In genomic region chr6:148528292-148528691, GRCh38 we compare ENCODE assay signal across 14 cellular contexts.
DNase-seq lines count a peak whose midpoint lies in the region; ATAC-seq and TF ChIP-seq lines count a peak whose summit lies in the region.
"Had no signal": no experiment of that assay in that cellular context is flagged by ENCODE, and none has a peak within 500 bp of the region (broad histone marks: within the 10 kb centered on the region; RNA-seq: fewer than 3 reads in every experiment).

No MANE protein-coding gene starts in this region.

- H2BK15ac ChIP-seq in mesendoderm (replicated peaks; ENCODE audit: low read depth) = no peak overlapping the region

- H3K4ac ChIP-seq in mesendoderm (ENCODE audit: low read depth, low read length) = no peak overlapping the region

- POLR2A ChIA-PET in HEK293T (lab: Yijun Ruan, JAX) = no interaction called here

- H3K4me2 ChIP-seq in mesendoderm (ENCODE audit: low read length) = no peak overlapping the region

- H3K9me3 Mint-ChIP-seq in brain = no peaks in the 10 kb centered on the region
- H3K9me3 Mint-ChIP-seq: CD14-positive monocyte; natural killer cell treated with Interleukin-12 subunit alpha and Interleukin-12 subunit beta and Interleukin-15 and Interleukin-18, amount 100 ng/mL, for 72 hours had no signal

- WGBS in mesendoderm (ENCODE audit: extremely low coverage, insufficient coverage, low lambda C conversion rate) = no CpG with 5 or more reads among the region's 5 CpGs

- H3K27ac ChIP-seq in mesendoderm (ENCODE audit: low read depth, low read length) = no peak overlapping the region

- no peak overlapping the region for H4K5ac ChIP-seq in mesendoderm (ENCODE audit: low read length)

- H3K27me3 ChIP-seq in mesendoderm (ENCODE audit: insufficient read depth, low read length, poor library complexity) = no peaks in the 10 kb centered on the region

- H3K27me3 Mint-ChIP-seq in brain = no peaks in the 10 kb centered on the region

- DNase-seq in Ammon's horn (ENCODE audit: low spot score) = peak; percentile 76
- peak; percentile 37 for DNase-seq in M059J (ENCODE audit: low read depth)
- DNase-seq in mesendoderm = peak; percentile 51
- DNase-seq in SW 1271 (lab: John Stamatoyannopoulos, UW) = no peak
- no peak for DNase-seq in NCI-H187 (lab: John Stamatoyannopoulos, UW)
- no peak for DNase-seq in HEK293T (ENCODE audit: extremely low spot score)
- DNase-seq: activated CD4-positive, alpha-beta T cell treated with anti-CD3 and anti-CD28 coated beads for 1 hour; activated T-cell treated with anti-CD3 and anti-CD28 coated beads, Interleukin-2, amount 50 U/mL, for 48 hours; central memory CD4-positive, alpha-beta T cell; kidney had no signal

- no peak overlapping the region for H3K18ac ChIP-seq in mesendoderm (ENCODE audit: low read length)

- no peak overlapping the region for H3K56ac ChIP-seq in mesendoderm (ENCODE audit: low read length)

- no peak for ATAC-seq in HG03469 (IDR thresholded peaks at IDR 0.05; ENCODE audit: unreplicated experiment)
- ATAC-seq: natural killer cell treated with Interleukin-12 subunit alpha and Interleukin-12 subunit beta and Interleukin-15 and Interleukin-18, amount 100 ng/mL, for 72 hours had no signal

- H3K79me2 ChIP-seq in mesendoderm (ENCODE audit: control insufficient read depth, insufficient read depth, low read length) = no peaks in the 10 kb centered on the region

- H2BK120ac ChIP-seq in mesendoderm (ENCODE audit: low read depth, low read length) = no peak overlapping the region

- H4K8ac ChIP-seq in mesendoderm (ENCODE audit: low read depth, low read length) = no peak overlapping the region

- peak; percentile 29 to 43 for TF ChIP-seq CTCF in brain (conservative IDR thresholded peaks at IDR 0.05)

- peak overlapping the region in 2 of 5 experiments; percentile 30 to 48 for H3K27ac Mint-ChIP-seq in brain
- H3K27ac Mint-ChIP-seq: natural killer cell treated with Interleukin-12 subunit alpha and Interleukin-12 subunit beta and Interleukin-15 and Interleukin-18, amount 100 ng/mL, for 72 hours had no signal

- H3K4me3 ChIP-seq in mesendoderm (ENCODE audit: low read length) = no peak overlapping the region

- peaks cover 2% of the 10 kb centered on the region for H3K4me1 ChIP-seq in mesendoderm (ENCODE audit: control insufficient read depth, low read depth, low read length)

- H3K36me3 ChIP-seq in mesendoderm (ENCODE audit: control insufficient read depth, insufficient read depth, low read length) = peaks cover 4% of the 10 kb centered on the region

- no peak overlapping the region for H3K9ac ChIP-seq in mesendoderm (ENCODE audit: low read length)

- H2BK5ac ChIP-seq in mesendoderm (ENCODE audit: low read length) = no peak overlapping the region

- peaks cover 45% of the 10 kb centered on the region for H3K36me3 Mint-ChIP-seq in brain
- H3K36me3 Mint-ChIP-seq: natural killer cell treated with Interleukin-12 subunit alpha and Interleukin-12 subunit beta and Interleukin-15 and Interleukin-18, amount 100 ng/mL, for 72 hours had no signal

- H3K4me1 Mint-ChIP-seq in brain = peaks cover 50% of the 10 kb centered on the region

- peak overlapping the region; percentile 10 for H2AK5ac ChIP-seq in mesendoderm (ENCODE audit: low read length)

- H3K4me3 Mint-ChIP-seq in brain = no peak overlapping the region
- H3K4me3 Mint-ChIP-seq: CD14-positive monocyte; natural killer cell treated with Interleukin-12 subunit alpha and Interleukin-12 subunit beta and Interleukin-15 and Interleukin-18, amount 100 ng/mL, for 72 hours had no signal

- CTCF ChIA-PET in HEK293T (lab: Yijun Ruan, JAX) = interaction anchor here (0.5 to 0.6 kb wide), 2 partner anchors 333 to 931 kb away, joined by 3 read pairs; no protein-coding TSS in a partner anchor

- no peak overlapping the region for H3K23ac ChIP-seq in mesendoderm (ENCODE audit: low read length)

- no peaks in the 10 kb centered on the region for H3K79me1 ChIP-seq in mesendoderm (ENCODE audit: low read length)

TF ChIP-seq in HEK293T, 16 proteins besides CTCF, POLR2A, EP300 and RAD21:
- TF ChIP-seq FOXM1 (IDR thresholded peaks at IDR 0.05; ENCODE audit: borderline replicate concordance) = no peak
- no peak for TF ChIP-seq CTBP1 (IDR thresholded peaks at IDR 0.05; ENCODE audit: borderline replicate concordance)
- no peak for TF ChIP-seq ELF4 (IDR thresholded peaks at IDR 0.05)
- no peak for TF ChIP-seq SUZ12 (IDR thresholded peaks at IDR 0.05)
- TF ChIP-seq NFRKB (IDR thresholded peaks at IDR 0.05) = no peak
- no peak for TF ChIP-seq ZNF384 (IDR thresholded peaks at IDR 0.05)
- TF ChIP-seq, protein P1, sequence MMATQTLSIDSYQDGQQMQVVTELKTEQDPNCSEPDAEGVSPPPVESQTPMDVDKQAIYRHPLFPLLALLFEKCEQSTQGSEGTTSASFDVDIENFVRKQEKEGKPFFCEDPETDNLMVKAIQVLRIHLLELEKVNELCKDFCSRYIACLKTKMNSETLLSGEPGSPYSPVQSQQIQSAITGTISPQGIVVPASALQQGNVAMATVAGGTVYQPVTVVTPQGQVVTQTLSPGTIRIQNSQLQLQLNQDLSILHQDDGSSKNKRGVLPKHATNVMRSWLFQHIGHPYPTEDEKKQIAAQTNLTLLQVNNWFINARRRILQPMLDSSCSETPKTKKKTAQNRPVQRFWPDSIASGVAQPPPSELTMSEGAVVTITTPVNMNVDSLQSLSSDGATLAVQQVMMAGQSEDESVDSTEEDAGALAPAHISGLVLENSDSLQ (IDR thresholded peaks at IDR 0.05) = no peak
- no peak for TF ChIP-seq HDGF (IDR thresholded peaks at IDR 0.05; ENCODE audit: borderline replicate concordance)
- TF ChIP-seq TARDBP (IDR thresholded peaks at IDR 0.05) = no peak

Comparison
In these comparisons a context has a peak if more than half of its experiments do, and no peak if none do; other contexts are left out.
1. DNase-seq: peak in Ammon's horn (single experiment), M059J (single experiment) and mesendoderm (single experiment); none in SW 1271 (0 of 2), NCI-H187 (0 of 2) and HEK293T (single experiment).